17 cellular contexts compared by ENCODE assay signal in the genomic region with DNA sequence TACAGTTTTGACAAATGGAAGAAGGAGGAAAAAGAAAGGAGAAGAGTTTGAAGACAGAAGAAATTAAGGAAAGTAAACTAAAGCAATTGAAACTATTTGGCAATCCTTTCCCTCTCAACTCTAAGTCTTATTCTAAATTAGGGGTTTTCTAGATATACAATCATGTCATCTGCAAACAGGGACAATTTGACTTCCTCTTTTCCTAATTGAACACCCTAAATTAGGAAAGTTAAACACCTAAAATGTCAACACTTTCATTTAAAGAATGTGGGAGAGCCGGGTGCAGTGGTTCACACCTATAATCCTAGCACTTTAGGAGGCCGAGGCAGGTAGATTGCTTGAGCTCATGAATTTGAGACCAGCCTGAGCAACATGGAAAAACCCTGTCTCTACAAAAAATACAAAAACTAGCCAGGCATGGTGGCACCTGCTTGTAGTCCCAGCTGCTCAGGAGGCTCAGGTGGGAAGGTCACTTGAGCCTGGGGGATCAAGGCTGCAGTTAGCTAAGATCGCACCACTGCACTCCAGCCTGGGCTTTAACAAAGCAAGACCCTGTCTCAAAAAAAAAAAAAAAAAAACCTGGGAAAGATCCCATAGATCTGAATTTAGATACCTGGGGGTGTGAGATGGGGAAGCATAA. TPM values are rescaled to one million over a fixed set of nuclear protein-coding genes. Genes with fewer than 3 reads are reported as not detected.
DNase-seq lines count a peak whose midpoint lies in the region; ATAC-seq, FAIRE-seq and TF ChIP-seq lines count a peak whose summit lies in the region.
"Had no signal": no experiment of that assay in that cellular context is flagged by ENCODE, and none has a peak within 500 bp of the region (broad histone marks: within the 10 kb centered on the region; RNA-seq: fewer than 3 reads in every experiment).

No MANE protein-coding gene starts in this region.

- no peak overlapping the region for H3K9ac ChIP-seq in K562 (ENCODE audit: insufficient read depth in 1 of 2, low read depth in 2 of 2, low read length in 2 of 2)

- no peaks in the 10 kb centered on the region for H3K36me3 ChIP-seq in K562 (ENCODE audit: control insufficient read depth, insufficient read depth, low read length)
- H3K36me3 ChIP-seq: SJCRH30, WERI-Rb-1 had no signal

- no peaks in the 10 kb centered on the region for H3K27me3 ChIP-seq in K562 (ENCODE audit: control insufficient read depth in 2 of 2, insufficient read depth in 2 of 2, low read length in 2 of 2)
- H3K27me3 ChIP-seq: heart right ventricle, SJCRH30 had no signal

- no peaks in the 10 kb centered on the region; the same call in 2 of the 3 replicates for H3K79me2 ChIP-seq in K562 (ENCODE audit: control insufficient read depth, insufficient read depth, low read length)

- H2AFZ ChIP-seq in K562 (ENCODE audit: low read depth, low read length): no peak overlapping the region

- FAIRE-seq in GM12891 (lab: Jason Lieb, UNC) (peak; percentile 48), K562 (lab: Jason Lieb, UNC) (no peak)

- POLR2A ChIA-PET in K562 (lab: Yijun Ruan, JAX): no interaction called here

- BruUV-seq in K562 (replicated peaks; lab: Mats Ljungman, UMichigan): no TSS peak

- ATAC-seq in GM19043 (IDR thresholded peaks at IDR 0.05; ENCODE audit: low read depth, unreplicated experiment): peak; percentile 28
- ATAC-seq in HG03342 (IDR thresholded peaks at IDR 0.05; ENCODE audit: unreplicated experiment): peak; percentile 12
- ATAC-seq in K562: no peak
- ATAC-seq: heart right ventricle had no signal

- H3K4me1 ChIP-seq in K562 (replicated peaks in 1 of 2; ENCODE audit: control insufficient read depth in 2 of 2, insufficient read depth in 2 of 2, low read length in 2 of 2): peaks cover 0 to 3% of the 10 kb centered on the region in 2 experiments; a peak in 2 of 5 replicates
- H3K4me1 ChIP-seq: SJCRH30 had no signal

- TF ChIP-seq EP300 in K562 (IDR thresholded peaks at IDR 0.05; ENCODE audit: low read length): no peak

- no peaks in the 10 kb centered on the region for H3K9me1 ChIP-seq in K562 (ENCODE audit: control insufficient read depth, insufficient read depth, low read length)

- no peak for DNase-seq in GM12891 (ENCODE audit: insufficient read length, low spot score)
- no peak for DNase-seq in K562 (ENCODE audit: extremely low read depth in 1 of 4, low spot score in 3 of 4)
- DNase-seq in NCI-H1436 (lab: John Stamatoyannopoulos, UW): no peak
- no peak for DNase-seq in effector CD4-positive, alpha-beta T cell
- no peak for DNase-seq in DMS 273 treated with DMSO at 0.1 percent for 48 hours (lab: John Stamatoyannopoulos, UW)
- DNase-seq: activated naive CD4-positive, alpha-beta T cell treated with anti-CD3 and anti-CD28 coated beads, Interleukin-2, amount 50 U/mL, for 16 hours; activated T-cell treated with anti-CD3 and anti-CD28 coated beads for 4 hours; heart right ventricle; immature natural killer cell; NCI-H1694 treated with DMSO at 0.1 percent for 48 hours; NCI-H226; SJCRH30; stimulated activated CD4-positive, alpha-beta T cell treated with anti-CD3 and anti-CD28 coated beads, Interleukin-12 subunit alpha, Interleukin-12 subunit beta, amount 100 ng/mL, for 4 hours; WERI-Rb-1 had no signal

- no peak for TF ChIP-seq RAD21 in K562 (CRISPR knock-in tag; conservative IDR thresholded peaks at IDR 0.05 in 1 of 2, IDR thresholded peaks at IDR 0.05 in 1 of 2)

- CTCF ChIA-PET in K562 (lab: Yijun Ruan, JAX; ENCODE audit: low intra/inter-chr PET ratio): no interaction called here

- H3K4me2 ChIP-seq in K562 (ENCODE audit: insufficient read depth, low read length): no peak overlapping the region

- no peaks in the 10 kb centered on the region for H3K9me3 ChIP-seq in K562 (replicated peaks; ENCODE audit: control insufficient read depth, insufficient read depth, low read depth, low read length)
- H3K9me3 ChIP-seq: heart right ventricle, SJCRH30 had no signal

- no peak overlapping the region for H3K4me3 ChIP-seq in K562
- H3K4me3 ChIP-seq: heart right ventricle, SJCRH30 had no signal

- H3K27ac ChIP-seq in K562 (ENCODE audit: extremely low read depth, low read depth, low read length): no peak overlapping the region
- H3K27ac ChIP-seq: HL-60, SJCRH30, WERI-Rb-1 had no signal

- TF ChIP-seq CTCF in K562 (IDR thresholded peaks at IDR 0.05 in 2 of 3, conservative IDR thresholded peaks at IDR 0.05 in 1 of 3; ENCODE audit: insufficient read depth in 2 of 3, low read depth in 1 of 3, low read length in 3 of 3): no peak

- intact Hi-C loops in K562 (cut with micrococcal nuclease): no loop called here

- peaks cover 15% of the 10 kb centered on the region; the same call in 1 of the 2 replicates for H4K20me1 ChIP-seq in K562 (replicated peaks; ENCODE audit: control insufficient read depth, insufficient read depth, low read length)

- 37% methylated on average over 3 of the region's 3 CpGs for WGBS in K562 (ENCODE audit: insufficient coverage, low coverage, missing lambda C conversion rate)

- in situ Hi-C loops in K562 (cut with MboI): no loop called here

- TF ChIP-seq POLR2A in GM12891 (IDR thresholded peaks at IDR 0.05; ENCODE audit: low read depth, low read length) (no peak), K562 (conservative IDR thresholded peaks at IDR 0.05) (no peak)

TF ChIP-seq in GM12891, 5 proteins besides CTCF, POLR2A, EP300 and RAD21:
- no peak for TF ChIP-seq PAX5 (IDR thresholded peaks at IDR 0.05; ENCODE audit: insufficient read depth, low read length, severe bottlenecking)
- TF ChIP-seq TAF1 (IDR thresholded peaks at IDR 0.05; ENCODE audit: low read depth, low read length): no peak
- TF ChIP-seq SPI1 (IDR thresholded peaks at IDR 0.05; ENCODE audit: low read depth, low read length): peak; percentile 70
- TF ChIP-seq POU2F2 (IDR thresholded peaks at IDR 0.05; ENCODE audit: low read depth, low read length): no peak
- no peak for TF ChIP-seq POLR2AphosphoS5 (IDR thresholded peaks at IDR 0.05; ENCODE audit: low read depth, low read length)
TF ChIP-seq in GM12891: peak in this region for 1.

TF ChIP-seq in K562, 482 proteins besides CTCF, POLR2A, EP300 and RAD21:
- TF ChIP-seq SRSF3 (IDR thresholded peaks at IDR 0.05; ENCODE audit: insufficient read depth, low read length) (no peak), SPI1 (IDR thresholded peaks at IDR 0.05; ENCODE audit: borderline replicate concordance, low read depth, low read length) (peak; percentile 42; the same call in 1 of the 2 replicates), MEF2D (tag; conservative IDR thresholded peaks at IDR 0.05; ENCODE audit: low read depth) (0 out of 2 replicates have a peak, but pooled peaks have one; percentile 51)

RNA-seq across cellular contexts. Expression of gene NIBAN1, which starts 33.1 kb away (rescaled TPM):
- 17.5 TPM for polyA plus RNA-seq in GM12891 (2012; ENCODE audit: low read depth, missing spikeins)
- total RNA-seq in K562 (2011; cell fraction: chromatin; rRNA removed; ENCODE audit: low replicate concordance): 5.4 and 20.3 TPM in 2 replicates
- 3.2 and 5.7 TPM in 2 replicates for total RNA-seq in K562 (2011; cell fraction: nucleolus; rRNA removed)
- 10.4 and 16.7 TPM in 2 replicates for total RNA-seq in K562 (2011; cell fraction: nucleoplasm; rRNA removed)
- total RNA-seq in K562 (2014; rRNA removed) (16.2 and 17.8 TPM in 2 replicates), K562 (2014; rRNA removed; fragmentation: Illumina TruSeq; extraction: Trizol) (19.8 and 25.5 TPM in 2 replicates), K562 (2015; rRNA removed; fragmentation: Illumina TruSeq; extraction: Trizol) (15.3 and 15.9 TPM in 2 replicates), K562 (2021) (20.4 and 26.6 TPM in 2 replicates)
- polyA plus RNA-seq in K562 (2011; rRNA removed) (1.5 and 2.6 TPM in 2 replicates), K562 (2014; fragmentation: Illumina TruSeq; extraction: Trizol) (19.3 and 20.3 TPM in 2 replicates), K562 (2014; fragmentation: Nextera tagmentation; extraction: Ambion mirVana) (1 to 10 TPM; 3.5 TPM), K562 (2014; rRNA removed) (12.4 and 16.2 TPM in 2 replicates)
- 0.73 and 1.7 TPM in 2 replicates for polyA plus RNA-seq in K562 (2011; cell fraction: cytosol; rRNA removed)
- 2.3 and 4.7 TPM in 2 replicates for polyA plus RNA-seq in K562 (2011; cell fraction: nucleus; rRNA removed)
- 12.0 and 48.0 TPM in 2 replicates for polyA plus RNA-seq in K562 (2012)
- 2.2 and 5.9 TPM in 2 replicates for polyA minus RNA-seq in K562 (2011; rRNA and poly(A)+ RNA removed)
- polyA minus RNA-seq in K562 (2011; cell fraction: cytosol; rRNA and poly(A)+ RNA removed): 1.3 and 2.1 TPM in 2 replicates
- 2.3 and 8.1 TPM in 2 replicates for polyA minus RNA-seq in K562 (2011; cell fraction: nucleus; rRNA and poly(A)+ RNA removed)
